26 cellular contexts compared by ENCODE assay signal in genomic region chr1:3590951-3591865, GRCh38. TPM values are rescaled to one million over a fixed set of nuclear protein-coding genes. Genes with fewer than 3 reads are reported as not detected.
DNase-seq lines count a peak whose midpoint lies in the region; ATAC-seq, FAIRE-seq and TF ChIP-seq lines count a peak whose summit lies in the region.
"Had no signal": no experiment of that assay in that cellular context is flagged by ENCODE, and none has a peak within 500 bp of the region (broad histone marks: within the 10 kb centered on the region; RNA-seq: fewer than 3 reads in every experiment).

No MANE protein-coding gene starts in this region.

- H3K9ac ChIP-seq in HCT116 (ENCODE audit: low read length) (no peak overlapping the region), K562 (ENCODE audit: insufficient read depth in 1 of 2, low read depth in 2 of 2, low read length in 2 of 2) (peak overlapping the region in 1 of 2 experiments; percentile 4; a peak in 1 of 4 replicates)

- no peaks in the 10 kb centered on the region for H3K9me1 ChIP-seq in K562 (ENCODE audit: control insufficient read depth, insufficient read depth, low read length)

- TF ChIP-seq CTCF in A673 (conservative IDR thresholded peaks at IDR 0.05; ENCODE audit: low read depth, low read length) = peak; percentile 41
- peak in 2 of 3 experiments; percentile 30 to 47; a peak in 3 of 6 replicates for TF ChIP-seq CTCF in HCT116 (IDR thresholded peaks at IDR 0.05 in 2 of 3, conservative IDR thresholded peaks at IDR 0.05 in 1 of 3; ENCODE audit: borderline replicate concordance in 1 of 3, insufficient read depth in 1 of 3, low read depth in 2 of 3, low read length in 2 of 3)
- peak in 2 of 3 experiments; percentile 9 to 50; a peak in 2 of 6 replicates for TF ChIP-seq CTCF in K562 (IDR thresholded peaks at IDR 0.05 in 2 of 3, conservative IDR thresholded peaks at IDR 0.05 in 1 of 3; ENCODE audit: insufficient read depth in 2 of 3, low read depth in 1 of 3, low read length in 3 of 3)
- TF ChIP-seq CTCF in left lung (IDR thresholded peaks at IDR 0.05) = no peak

- H3K36me3 ChIP-seq in A673 (ENCODE audit: insufficient read depth, low read length, poor library complexity, severe bottlenecking) = no peaks in the 10 kb centered on the region
- H3K36me3 ChIP-seq in HCT116 (ENCODE audit: control insufficient read depth in 1 of 2, insufficient read depth in 2 of 2, low read length in 2 of 2) = no peaks in the 10 kb centered on the region
- H3K36me3 ChIP-seq in K562 (ENCODE audit: control insufficient read depth, insufficient read depth, low read length) = no peaks in the 10 kb centered on the region
- no peaks in the 10 kb centered on the region for H3K36me3 ChIP-seq in left lung
- H3K36me3 ChIP-seq: left ventricle myocardium inferior, SJCRH30, tibial nerve had no signal

- H2AFZ ChIP-seq in HCT116 (ENCODE audit: low read depth, low read length, poor library complexity, severe bottlenecking) = no peak overlapping the region
- no peak overlapping the region for H2AFZ ChIP-seq in K562 (ENCODE audit: low read depth, low read length)
- H2AFZ ChIP-seq: hepatocyte had no signal

- H4K20me1 ChIP-seq in HCT116 (ENCODE audit: insufficient read depth) = no peaks in the 10 kb centered on the region
- peaks cover 9% of the 10 kb centered on the region; the same call in 1 of the 2 replicates for H4K20me1 ChIP-seq in K562 (replicated peaks; ENCODE audit: control insufficient read depth, insufficient read depth, low read length)

- POLR2A ChIA-PET in A673 (lab: Charles Lee; ENCODE audit: low non-redundant PET) = no interaction called here
- POLR2A ChIA-PET in HCT116 (lab: Charles Lee) = no interaction called here
- POLR2A ChIA-PET in K562 (lab: Yijun Ruan, JAX) = interaction anchor here (0.6 to 1.2 kb wide), 3 partner anchors 15 to 1004 kb away, joined by 3 to 5 read pairs (median 3); no protein-coding TSS in a partner anchor

- ATAC-seq in HCT116 = 0 out of 2 replicates have a peak, but pooled peaks have one; percentile 33
- no peak for ATAC-seq in K562
- ATAC-seq in left lung = peak; percentile 9
- ATAC-seq in GM21515 (IDR thresholded peaks at IDR 0.05; ENCODE audit: unreplicated experiment) = no peak
- no peak for ATAC-seq in HG02885 (IDR thresholded peaks at IDR 0.05; ENCODE audit: poor library complexity, unreplicated experiment)

- H3K27ac ChIP-seq in A673 (ENCODE audit: low read depth, low read length, poor library complexity, severe bottlenecking) (no peak overlapping the region), HCT116 (ENCODE audit: low read depth, low read length) (no peak overlapping the region), K562 (ENCODE audit: extremely low read depth, low read depth, low read length) (no peak overlapping the region), left lung (peak overlapping the region; percentile 33 to 55)
- H3K27ac ChIP-seq: hepatocyte, HL-60, left ventricle myocardium inferior, SJCRH30, tibial nerve had no signal

- TF ChIP-seq POLR2A in HCT116 (IDR thresholded peaks at IDR 0.05; ENCODE audit: borderline replicate concordance, extremely low read depth, insufficient read depth, insufficient read length) (no peak), K562 (conservative IDR thresholded peaks at IDR 0.05) (no peak)

- TF ChIP-seq RAD21 in HCT116 (IDR thresholded peaks at IDR 0.05; ENCODE audit: low read depth) = no peak
- no peak for TF ChIP-seq RAD21 in K562 (CRISPR knock-in tag; conservative IDR thresholded peaks at IDR 0.05 in 1 of 2, IDR thresholded peaks at IDR 0.05 in 1 of 2)

- in situ Hi-C loops in K562 (cut with MboI) = no loop called here

- H3K4me2 ChIP-seq in HCT116 (ENCODE audit: low read length) (no peak overlapping the region), K562 (ENCODE audit: insufficient read depth, low read length) (no peak overlapping the region)
- H3K4me2 ChIP-seq: hepatocyte had no signal

- WGBS in K562 (ENCODE audit: insufficient coverage, low coverage, missing lambda C conversion rate) = 8% methylated on average over 24 of the region's 33 CpGs

- RAD21 ChIA-PET in HCT116 (lab: Charles Lee; ENCODE audit: low non-redundant PET in 1 of 2, low total read pairs in 2 of 2, uncharacterized antibody in 2 of 2, unreplicated experiment in 2 of 2) = no interaction called here

- intact Hi-C loops in A673 (cut with micrococcal nuclease; ENCODE audit: unreplicated experiment) = no loop called here
- intact Hi-C loops in HCT116 (cut with micrococcal nuclease) = no loop called here
- intact Hi-C loops in K562 (cut with micrococcal nuclease) = no loop called here
- intact Hi-C loops in left lung (cut with DNase I) = no loop called here
- intact Hi-C loops in head of caudate nucleus (cut with DNase I) = no loop called here

- no peaks in the 10 kb centered on the region for H3K9me3 ChIP-seq in A673 (ENCODE audit: low read depth, low read length, poor library complexity, severe bottlenecking)
- no peaks in the 10 kb centered on the region; a peak in 1 of 4 replicates for H3K9me3 ChIP-seq in HCT116 (ENCODE audit: control insufficient read depth in 1 of 2, insufficient read depth in 1 of 2, low read depth in 1 of 2, low read length in 2 of 2)
- no peaks in the 10 kb centered on the region for H3K9me3 ChIP-seq in K562 (replicated peaks; ENCODE audit: control insufficient read depth, insufficient read depth, low read depth, low read length)
- no peaks in the 10 kb centered on the region for H3K9me3 ChIP-seq in left lung
- H3K9me3 ChIP-seq: left ventricle myocardium inferior, SJCRH30, tibial nerve had no signal

- TF ChIP-seq EP300 in K562 (IDR thresholded peaks at IDR 0.05; ENCODE audit: low read length) = no peak

- H3K4me1 ChIP-seq in A673 (ENCODE audit: insufficient read depth, low read length, poor library complexity, severe bottlenecking) (peaks cover 6% of the 10 kb centered on the region), HCT116 (ENCODE audit: control insufficient read depth in 1 of 2, insufficient read depth in 2 of 2, low read length in 2 of 2) (no peaks in the 10 kb centered on the region), K562 (replicated peaks in 1 of 2; ENCODE audit: control insufficient read depth in 2 of 2, insufficient read depth in 2 of 2, low read length in 2 of 2) (peaks cover 0 to 28% of the 10 kb centered on the region in 2 experiments; a peak in 2 of 5 replicates), left lung (peaks cover 16 to 31% of the 10 kb centered on the region in 2 donors)
- H3K4me1 ChIP-seq: SJCRH30 had no signal

- CTCF ChIA-PET in A673 (lab: Charles Lee) = no interaction called here
- CTCF ChIA-PET in HCT116 (lab: Charles Lee) = interaction anchor here (0.8 to 1.7 kb wide), 3 partner anchors 9 to 28 kb away, joined by 3 to 8 read pairs (median 4); no protein-coding TSS in a partner anchor
- CTCF ChIA-PET in K562 (lab: Yijun Ruan, JAX; ENCODE audit: low intra/inter-chr PET ratio) = no interaction called here

- no peak for DNase-seq in A673 (ENCODE audit: low spot score)
- DNase-seq in HCT116 (ENCODE audit: low read depth, low spot score) = no peak
- DNase-seq in K562 (ENCODE audit: extremely low read depth in 1 of 4, low spot score in 3 of 4) = peak in 1 of 4 experiments; percentile 40
- DNase-seq in left lung = no peak
- no peak for DNase-seq in head of caudate nucleus
- no peak for DNase-seq in globus pallidus (ENCODE audit: low spot score)
- DNase-seq: activated CD4-positive, alpha-beta T cell treated with anti-CD3 and anti-CD28 coated beads, Interleukin-2, amount 50 U/mL, for 4 hours; activated CD4-positive, CD25-positive, alpha-beta regulatory T cell; activated CD8-positive, alpha-beta memory T cell treated with anti-CD3 and anti-CD28 coated beads, Interleukin-2, amount 50 U/mL, for 4 hours; activated naive CD4-positive, alpha-beta T cell treated with anti-CD3 and anti-CD28 coated beads, Interleukin-2, amount 50 U/mL, for 16 hours; amniotic stem cell; effector CD8-positive, alpha-beta T cell; foreskin fibroblast; left ventricle myocardium inferior; naive B cell; NCI-H1105; NCI-H2029; NCI-H526; SJCRH30 had no signal

- H3K4me3 ChIP-seq in A673 (ENCODE audit: low read depth, low read length, poor library complexity, severe bottlenecking) (no peak overlapping the region), HCT116 (replicated peaks in 1 of 2; ENCODE audit: low read depth in 1 of 2, low read length in 2 of 2) (no peak overlapping the region), K562 (no peak overlapping the region), left lung (no peak overlapping the region)
- H3K4me3 ChIP-seq: hepatocyte, left ventricle myocardium inferior, SJCRH30, tibial nerve had no signal

- BruUV-seq in A673 (replicated peaks; lab: Mats Ljungman, UMichigan) (no TSS peak), HCT116 (replicated peaks; lab: Mats Ljungman, UMichigan) (no TSS peak), K562 (replicated peaks; lab: Mats Ljungman, UMichigan) (no TSS peak)

- H3K27me3 ChIP-seq in A673 (replicated peaks; ENCODE audit: insufficient read depth, low read depth, low read length, poor library complexity) (no peaks in the 10 kb centered on the region), HCT116 (ENCODE audit: insufficient read depth, low read length) (no peaks in the 10 kb centered on the region), K562 (ENCODE audit: control insufficient read depth in 2 of 2, insufficient read depth in 2 of 2, low read length in 2 of 2) (peaks cover 41 to 65% of the 10 kb centered on the region in 2 experiments; a peak in 4 of 5 replicates), left lung (no peaks in the 10 kb centered on the region)
- H3K27me3 ChIP-seq: hepatocyte, tibial nerve had no signal

- no peaks in the 10 kb centered on the region for H3K9me2 ChIP-seq in HCT116 (ENCODE audit: insufficient read depth)

- FAIRE-seq in K562 (lab: Jason Lieb, UNC) = no peak
- FAIRE-seq: colon, RCC 7860 had no signal

- H3K79me2 ChIP-seq in HCT116 (ENCODE audit: insufficient read depth, low read length) = no peaks in the 10 kb centered on the region
- H3K79me2 ChIP-seq in K562 (ENCODE audit: control insufficient read depth, insufficient read depth, low read length) = no peaks in the 10 kb centered on the region
- H3K79me2 ChIP-seq: hepatocyte had no signal

RNA-seq across cellular contexts. Expression of gene MEGF6, which starts 20.1 kb away (rescaled TPM):
- 2.8 and 7.8 TPM in 2 replicates for total RNA-seq in A673 (2021)
- total RNA-seq in HCT116 (2021; ENCODE audit: unreplicated experiment) = 47.6 TPM
- 34.0 and 43.9 TPM in 2 replicates for polyA plus RNA-seq in HCT116 (2012)
- 0.90 and 2.1 TPM in 2 replicates for total RNA-seq in K562 (2011; cell fraction: chromatin; rRNA removed; ENCODE audit: low replicate concordance)
- total RNA-seq in K562 (2011; cell fraction: nucleolus; rRNA removed) = 1.6 and 1.8 TPM in 2 replicates
- 0.73 and 0.99 TPM in 2 replicates for total RNA-seq in K562 (2011; cell fraction: nucleoplasm; rRNA removed)
- total RNA-seq in K562 (2014; rRNA removed) = 0.04 and 0.32 TPM in 2 replicates
- total RNA-seq in K562 (2014; rRNA removed; fragmentation: Illumina TruSeq; extraction: Trizol) = not detected in 2 replicates
- total RNA-seq in K562 (2015; rRNA removed; fragmentation: Illumina TruSeq; extraction: Trizol) = 0.11 and 0.14 TPM in 2 replicates
- 0.40 and 1.7 TPM in 2 replicates for total RNA-seq in K562 (2021)
- 0.03 and 0.16 TPM in 2 replicates for polyA plus RNA-seq in K562 (2011; rRNA removed)
- 0.03 and 0.10 TPM in 2 replicates for polyA plus RNA-seq in K562 (2011; cell fraction: cytosol; rRNA removed)
- 1.3 and 1.8 TPM in 2 replicates for polyA plus RNA-seq in K562 (2011; cell fraction: nucleus; rRNA removed)
- 0.51 and 14.3 TPM in 2 replicates for polyA plus RNA-seq in K562 (2012)
- polyA plus RNA-seq in K562 (2014; fragmentation: Illumina TruSeq; extraction: Trizol) = 0.04 and 0.24 TPM in 2 replicates
- polyA plus RNA-seq in K562 (2014; fragmentation: Nextera tagmentation; extraction: Ambion mirVana) = not detected
- polyA plus RNA-seq in K562 (2014; rRNA removed) = 0.25 and 0.65 TPM in 2 replicates
- not detected in 2 replicates for polyA minus RNA-seq in K562 (2011; rRNA and poly(A)+ RNA removed)
- polyA minus RNA-seq in K562 (2011; cell fraction: cytosol; rRNA and poly(A)+ RNA removed) = not detected in 2 replicates
- polyA minus RNA-seq in K562 (2011; cell fraction: nucleus; rRNA and poly(A)+ RNA removed) = 0.27 and 0.67 TPM in 2 replicates
- total RNA-seq in left lung = 100 to 1,000 TPM in 1 of 2 donors, 10 to 100 TPM in 1; 40.6 to 108 TPM
- total RNA-seq: SJCRH30 had no signal

RNA-seq across cellular contexts. Expression of gene TPRG1L, which starts 33.6 kb away (rescaled TPM):
- total RNA-seq in A673 (2021) = 13.4 and 13.7 TPM in 2 replicates
- total RNA-seq in HCT116 (2021; ENCODE audit: unreplicated experiment) = 25.6 TPM
- 17.6 and 18.6 TPM in 2 replicates for polyA plus RNA-seq in HCT116 (2012)
- total RNA-seq in K562 (2011; cell fraction: chromatin; rRNA removed; ENCODE audit: low replicate concordance) = 5.9 and 9.5 TPM in 2 replicates
- total RNA-seq in K562 (2011; cell fraction: nucleolus; rRNA removed) = 7.4 and 8.7 TPM in 2 replicates
- 7.7 and 9.1 TPM in 2 replicates for total RNA-seq in K562 (2011; cell fraction: nucleoplasm; rRNA removed)
- 4.6 and 5.1 TPM in 2 replicates for total RNA-seq in K562 (2014; rRNA removed)
- 5.0 and 5.2 TPM in 2 replicates for total RNA-seq in K562 (2014; rRNA removed; fragmentation: Illumina TruSeq; extraction: Trizol)
- total RNA-seq in K562 (2015; rRNA removed; fragmentation: Illumina TruSeq; extraction: Trizol) = 5.7 and 6.2 TPM in 2 replicates
- 8.4 and 8.9 TPM in 2 replicates for total RNA-seq in K562 (2021)
- 9.9 and 11.0 TPM in 2 replicates for polyA plus RNA-seq in K562 (2011; rRNA removed)
- polyA plus RNA-seq in K562 (2011; cell fraction: cytosol; rRNA removed) = 10.9 and 11.7 TPM in 2 replicates
- polyA plus RNA-seq in K562 (2011; cell fraction: nucleus; rRNA removed) = 6.1 and 6.5 TPM in 2 replicates
- 9.3 and 18.8 TPM in 2 replicates for polyA plus RNA-seq in K562 (2012)
- 9.7 and 10.0 TPM in 2 replicates for polyA plus RNA-seq in K562 (2014; fragmentation: Illumina TruSeq; extraction: Trizol)
- polyA plus RNA-seq in K562 (2014; fragmentation: Nextera tagmentation; extraction: Ambion mirVana) = 1 to 10 TPM; 1.6 to 1.9 TPM
- polyA plus RNA-seq in K562 (2014; rRNA removed) = 6.8 and 7.1 TPM in 2 replicates
- polyA minus RNA-seq in K562 (2011; rRNA and poly(A)+ RNA removed) = 5.7 and 7.5 TPM in 2 replicates
- 5.6 and 7.6 TPM in 2 replicates for polyA minus RNA-seq in K562 (2011; cell fraction: cytosol; rRNA and poly(A)+ RNA removed)
- polyA minus RNA-seq in K562 (2011; cell fraction: nucleus; rRNA and poly(A)+ RNA removed) = 2.2 and 3.7 TPM in 2 replicates
- total RNA-seq in left lung = 10 to 100 TPM; 42.5 to 42.9 TPM

RNA-seq across cellular contexts. Expression of gene WRAP73, which starts 58.7 kb away (rescaled TPM):
- total RNA-seq in A673 (2021) (41.2 and 41.8 TPM in 2 replicates), HCT116 (2021; ENCODE audit: unreplicated experiment) (51.4 TPM), K562 (2014; rRNA removed) (30.1 and 39.3 TPM in 2 replicates), K562 (2014; rRNA removed; fragmentation: Illumina TruSeq; extraction: Trizol) (11.0 and 14.7 TPM in 2 replicates), K562 (2015; rRNA removed; fragmentation: Illumina TruSeq; extraction: Trizol) (21.3 and 22.1 TPM in 2 replicates), K562 (2021) (30.9 and 34.7 TPM in 2 replicates), left lung (10 to 100 TPM; 20.2 to 23.1 TPM)
- 43.0 and 45.5 TPM in 2 replicates for polyA plus RNA-seq in HCT116 (2012)
- 77.5 and 153 TPM in 2 replicates for total RNA-seq in K562 (2011; cell fraction: chromatin; rRNA removed; ENCODE audit: low replicate concordance)
- 74.2 and 75.4 TPM in 2 replicates for total RNA-seq in K562 (2011; cell fraction: nucleolus; rRNA removed)
- 71.3 and 71.5 TPM in 2 replicates for total RNA-seq in K562 (2011; cell fraction: nucleoplasm; rRNA removed)
- polyA plus RNA-seq in K562 (2011; rRNA removed) (47.1 and 54.8 TPM in 2 replicates), K562 (2014; fragmentation: Illumina TruSeq; extraction: Trizol) (32.5 and 40.4 TPM in 2 replicates), K562 (2014; fragmentation: Nextera tagmentation; extraction: Ambion mirVana) (1 to 10 TPM; 4.3 to 4.7 TPM), K562 (2014; rRNA removed) (51.8 and 55.9 TPM in 2 replicates)
- 66.9 and 81.5 TPM in 2 replicates for polyA plus RNA-seq in K562 (2011; cell fraction: cytosol; rRNA removed)
- 139 and 154 TPM in 2 replicates for polyA plus RNA-seq in K562 (2011; cell fraction: nucleus; rRNA removed)
- polyA plus RNA-seq in K562 (2012) = 30.5 and 35.0 TPM in 2 replicates
- 14.7 and 17.8 TPM in 2 replicates for polyA minus RNA-seq in K562 (2011; rRNA and poly(A)+ RNA removed)
- polyA minus RNA-seq in K562 (2011; cell fraction: cytosol; rRNA and poly(A)+ RNA removed) = 18.6 and 19.5 TPM in 2 replicates
- polyA minus RNA-seq in K562 (2011; cell fraction: nucleus; rRNA and poly(A)+ RNA removed) = 38.8 and 57.4 TPM in 2 replicates

Comparison
In these comparisons a context has a peak if more than half of its experiments do, and no peak if none do; other contexts are left out.
1. H3K27ac ChIP-seq: peak in left lung (2 of 2); none in A673 (single experiment), HCT116 (single experiment) and K562 (single experiment).
2. CTCF ChIP-seq: peak in A673 (single experiment), HCT116 (2 of 3) and K562 (2 of 3); none in left lung (0 of 2).
3. ATAC-seq: peak in HCT116 (single experiment) and left lung (single experiment); none in K562 (single experiment), GM21515 (single experiment) and HG02885 (single experiment).